Comparison of ENCODE assay signal across 32 cellular contexts in genomic region chr11:64648551-64648950, GRCh38. TPM values are rescaled to one million over a fixed set of nuclear protein-coding genes. Genes with fewer than 3 reads are reported as not detected.
"Had no signal": no experiment of that assay in that cellular context is flagged by ENCODE, and none has a peak within 500 bp of the region (broad histone marks: within the 10 kb centered on the region; RNA-seq: fewer than 3 reads in every experiment).

No MANE protein-coding gene starts in this region.

- H3K36me3 ChIP-seq: left ventricle myocardium inferior, transverse colon, upper lobe of left lung, vagina had no signal

- H3K79me2 ChIP-seq: parathyroid adenoma had no signal

- H3K4me2 ChIP-seq: smooth muscle cell had no signal

- H3K4me3 ChIP-seq: left ventricle myocardium inferior, lung, psoas muscle, smooth muscle cell, transverse colon, upper lobe of left lung, vagina had no signal

- FAIRE-seq: islet of Langerhans had no signal

- H3K9me3 ChIP-seq: left ventricle myocardium inferior, psoas muscle, transverse colon, upper lobe of left lung, vagina had no signal

- ATAC-seq: natural killer cell; psoas muscle; stimulated activated memory B cell treated with anti-CD40 and anti-IgM and Interleukin-4, amounts not matched to agents 10 μg/mL and 1 μg/mL and 100 μg/mL, for 72 hours; stimulated activated naive CD8-positive, alpha-beta T cell treated with anti-CD3 and anti-CD28 coated beads, Interleukin-15, amount 100 ng/mL, for 72 hours had no signal

- DNase-seq: hypothalamus; immature natural killer cell; left ventricle myocardium inferior; mesendoderm; naive B cell; natural killer cell; nucleus accumbens; psoas muscle; stimulated activated CD4-positive, alpha-beta T cell treated with anti-CD3 and anti-CD28 coated beads, Interleukin-1b, Interleukin-23, amount 100 ng/mL, for 48 hours; stimulated activated CD4-positive, alpha-beta T cell treated with anti-CD3 and anti-CD28 coated beads, Interleukin-2, amount 100 ng/mL, for 48 hours; stimulated activated CD4-positive, alpha-beta T cell treated with anti-CD3 and anti-CD28 coated beads, Interleukin-4, amount 100 ng/mL, for 4 hours; stimulated activated CD8-positive, alpha-beta memory T cell treated with anti-CD3 and anti-CD28 coated beads, Interleukin-4, amount 100 ng/mL, for 48 hours; stimulated activated naive CD4-positive, alpha-beta T cell treated with Interleukin-2 at 50 U/mL for 16 hours; stimulated activated naive CD8-positive, alpha-beta T cell treated with anti-CD3 and anti-CD28 coated beads, Interleukin-15, amount 100 ng/mL, for 72 hours; transverse colon; upper lobe of left lung had no signal

- H3K9ac ChIP-seq: parathyroid adenoma had no signal

- H3K27ac ChIP-seq: left ventricle myocardium inferior, parathyroid adenoma, psoas muscle, transverse colon, upper lobe of left lung, vagina had no signal

- H3K27me3 ChIP-seq: vagina had no signal

- H3K4me1 ChIP-seq: parathyroid adenoma, psoas muscle had no signal

- H2AFZ ChIP-seq: parathyroid adenoma had no signal

RNA-seq across cellular contexts. Expression of gene SLC22A12, which starts 57.5 kb away (rescaled TPM):
- total RNA-seq: kidney epithelial cell, left ventricle myocardium inferior, lower leg skin, lung, mesothelial cell of epicardium, mononuclear cell, natural killer cell, osteocyte, posterior vena cava, psoas muscle, skeletal muscle tissue, smooth muscle cell, temporal lobe, transverse colon, upper lobe of left lung, urinary bladder, vagina had no signal
- polyA plus RNA-seq: immature natural killer cell, lung, psoas muscle, smooth muscle cell, thymus, urinary bladder had no signal
